In genomic region chr19:35483089-35483488, GRCh38 we compare ENCODE assay signal across 21 cellular contexts. TPM values are rescaled to one million over a fixed set of nuclear protein-coding genes. Genes with fewer than 3 reads are reported as not detected.
DNase-seq lines count a peak whose midpoint lies in the region; ATAC-seq and TF ChIP-seq lines count a peak whose summit lies in the region.
"Had no signal": no experiment of that assay in that cellular context is flagged by ENCODE, and none has a peak within 500 bp of the region (broad histone marks: within the 10 kb centered on the region; RNA-seq: fewer than 3 reads in every experiment).

No MANE protein-coding gene starts in this region.

- intact Hi-C loops in activated naive CD4-positive, alpha-beta T cell treated with anti-CD3 and anti-CD28 coated beads for 36 hours (cut with micrococcal nuclease) = no loop called here
- intact Hi-C loops in activated CD4-positive, alpha-beta memory T cell treated with anti-CD3 and anti-CD28 coated beads for 36 hours (cut with micrococcal nuclease) = no loop called here
- intact Hi-C loops in spleen (cut with DNase I; ENCODE audit: low total_unique reads) = no loop called here

- no peak overlapping the region for H3K9ac ChIP-seq in mesendoderm (ENCODE audit: low read length)

- no peak overlapping the region for H3K23ac ChIP-seq in mesendoderm (ENCODE audit: low read length)

- H3K4me1 Mint-ChIP-seq in activated naive CD4-positive, alpha-beta T cell treated with anti-CD3 and anti-CD28 coated beads for 36 hours (ENCODE audit: low read depth) = peaks cover 6% of the 10 kb centered on the region
- peaks cover 3% of the 10 kb centered on the region for H3K4me1 Mint-ChIP-seq in activated naive CD4-positive, alpha-beta T cell treated with anti-CD3 and anti-CD28 coated beads, Interleukin-2, amount 10 ng/mL, durations not matched to agents 7 days and 5 days
- H3K4me1 Mint-ChIP-seq in activated CD4-positive, alpha-beta memory T cell treated with anti-CD3 and anti-CD28 coated beads for 36 hours (ENCODE audit: low read depth) = peaks cover 11% of the 10 kb centered on the region

- no peak overlapping the region for H2BK5ac ChIP-seq in mesendoderm (ENCODE audit: low read length)

- H3K27me3 ChIP-seq in mesendoderm (ENCODE audit: insufficient read depth, low read length, poor library complexity) = no peaks in the 10 kb centered on the region
- peaks cover 0 to 7% (median 0%) of the 10 kb centered on the region in 7 donors for H3K27me3 ChIP-seq in spleen (replicated peaks in 1 of 7)

- WGBS in mesendoderm (ENCODE audit: extremely low coverage, insufficient coverage, low lambda C conversion rate) = no CpG with 5 or more reads among the region's 5 CpGs
- WGBS in spleen, 5 donors = 73 to 82% (median 79%) methylated on average over 5 of the region's 5 CpGs

- H3K4me3 Mint-ChIP-seq in activated naive CD4-positive, alpha-beta T cell treated with anti-CD3 and anti-CD28 coated beads for 36 hours = no peak overlapping the region
- H3K4me3 Mint-ChIP-seq in activated naive CD4-positive, alpha-beta T cell treated with anti-CD3 and anti-CD28 coated beads, Interleukin-2, amount 10 ng/mL, durations not matched to agents 7 days and 5 days = no peak overlapping the region
- no peak overlapping the region for H3K4me3 Mint-ChIP-seq in activated CD4-positive, alpha-beta memory T cell treated with anti-CD3 and anti-CD28 coated beads for 36 hours
- H3K4me3 Mint-ChIP-seq: CD4-positive, alpha-beta memory T cell; GM23338; H9 had no signal

- no peak overlapping the region for H4K5ac ChIP-seq in mesendoderm (ENCODE audit: low read length)

- H3K9me3 Mint-ChIP-seq in activated naive CD4-positive, alpha-beta T cell treated with anti-CD3 and anti-CD28 coated beads for 36 hours = no peaks in the 10 kb centered on the region
- no peaks in the 10 kb centered on the region for H3K9me3 Mint-ChIP-seq in activated naive CD4-positive, alpha-beta T cell treated with anti-CD3 and anti-CD28 coated beads, Interleukin-2, amount 10 ng/mL, durations not matched to agents 7 days and 5 days
- no peaks in the 10 kb centered on the region for H3K9me3 Mint-ChIP-seq in activated CD4-positive, alpha-beta memory T cell treated with anti-CD3 and anti-CD28 coated beads for 36 hours
- H3K9me3 Mint-ChIP-seq: CD4-positive, alpha-beta memory T cell; GM23338; H9 had no signal

- no peak for TF ChIP-seq CTCF in spleen (IDR thresholded peaks at IDR 0.05 in 8 of 11, conservative IDR thresholded peaks at IDR 0.05 in 3 of 11)

- H3K4ac ChIP-seq in mesendoderm (ENCODE audit: low read depth, low read length) = no peak overlapping the region

- H3K18ac ChIP-seq in mesendoderm (ENCODE audit: low read length) = no peak overlapping the region

- H2BK120ac ChIP-seq in mesendoderm (ENCODE audit: low read depth, low read length) = no peak overlapping the region

- no peak overlapping the region for H3K56ac ChIP-seq in mesendoderm (ENCODE audit: low read length)

- H3K4me3 ChIP-seq in mesendoderm (ENCODE audit: low read length) (no peak overlapping the region), spleen (no peak overlapping the region)
- H3K4me3 ChIP-seq: GM12878, GM23338 had no signal

- no peaks in the 10 kb centered on the region for H3K27me3 Mint-ChIP-seq in activated naive CD4-positive, alpha-beta T cell treated with anti-CD3 and anti-CD28 coated beads for 36 hours (ENCODE audit: low read depth)
- H3K27me3 Mint-ChIP-seq in activated naive CD4-positive, alpha-beta T cell treated with anti-CD3 and anti-CD28 coated beads, Interleukin-2, amount 10 ng/mL, durations not matched to agents 7 days and 5 days = peaks cover 15% of the 10 kb centered on the region
- no peaks in the 10 kb centered on the region for H3K27me3 Mint-ChIP-seq in activated CD4-positive, alpha-beta memory T cell treated with anti-CD3 and anti-CD28 coated beads for 36 hours

- POLR2A ChIA-PET in activated CD4-positive, alpha-beta memory T cell treated with anti-CD3 and anti-CD28 coated beads for 36 hours (lab: Charles Lee) = interaction anchor here (0.6 kb wide), 1 partner anchor 108 kb away, joined by 3 read pairs; no protein-coding TSS in a partner anchor

- no peaks in the 10 kb centered on the region for H3K79me1 ChIP-seq in mesendoderm (ENCODE audit: low read length)

- H4K8ac ChIP-seq in mesendoderm (ENCODE audit: low read depth, low read length) = no peak overlapping the region

- H2BK15ac ChIP-seq in mesendoderm (replicated peaks; ENCODE audit: low read depth) = no peak overlapping the region

- no peaks in the 10 kb centered on the region for H3K36me3 ChIP-seq in mesendoderm (ENCODE audit: control insufficient read depth, insufficient read depth, low read length)
- no peaks in the 10 kb centered on the region for H3K36me3 ChIP-seq in spleen

- DNase-seq in activated naive CD4-positive, alpha-beta T cell treated with anti-CD3 and anti-CD28 coated beads for 36 hours = peak; percentile 20
- DNase-seq in activated naive CD4-positive, alpha-beta T cell treated with anti-CD3 and anti-CD28 coated beads, Interleukin-2, amount 10 ng/mL, durations not matched to agents 7 days and 5 days = no peak
- peak; percentile 48 for DNase-seq in activated CD4-positive, alpha-beta memory T cell treated with anti-CD3 and anti-CD28 coated beads for 36 hours
- DNase-seq in mesendoderm = no peak
- DNase-seq in spleen = peak; percentile 47
- no peak for DNase-seq in HPDE6-E6E7 (ENCODE audit: extremely low spot score)
- DNase-seq: C1 segment of cervical spinal cord; Calu3; CD4-positive, alpha-beta memory T cell; COR-L47; DMS53; DND-41; H9 had no signal

- H3K27ac ChIP-seq in mesendoderm (ENCODE audit: low read depth, low read length) (no peak overlapping the region), spleen (no peak overlapping the region)

- no peak overlapping the region for H3K27ac Mint-ChIP-seq in activated naive CD4-positive, alpha-beta T cell treated with anti-CD3 and anti-CD28 coated beads for 36 hours
- no peak overlapping the region for H3K27ac Mint-ChIP-seq in activated naive CD4-positive, alpha-beta T cell treated with anti-CD3 and anti-CD28 coated beads, Interleukin-2, amount 10 ng/mL, durations not matched to agents 7 days and 5 days
- H3K27ac Mint-ChIP-seq in activated CD4-positive, alpha-beta memory T cell treated with anti-CD3 and anti-CD28 coated beads for 36 hours = no peak overlapping the region
- H3K27ac Mint-ChIP-seq: CD4-positive, alpha-beta memory T cell; GM23338 had no signal

- no peak for ATAC-seq in HG02981 (IDR thresholded peaks at IDR 0.05; ENCODE audit: unreplicated experiment)
- ATAC-seq: GM12878, GM23338, HCT116 had no signal

- no peak for TF ChIP-seq POLR2A in spleen (IDR thresholded peaks at IDR 0.05)

- no peaks in the 10 kb centered on the region for H3K79me2 ChIP-seq in mesendoderm (ENCODE audit: control insufficient read depth, insufficient read depth, low read length)

- no peak overlapping the region for H3K4me2 ChIP-seq in mesendoderm (ENCODE audit: low read length)
- H3K4me2 ChIP-seq: GM23338 had no signal

- peaks cover 0 to 4% (median 0%) of the 10 kb centered on the region in 8 donors for H3K9me3 ChIP-seq in spleen

- no peaks in the 10 kb centered on the region for H3K36me3 Mint-ChIP-seq in activated naive CD4-positive, alpha-beta T cell treated with anti-CD3 and anti-CD28 coated beads for 36 hours (ENCODE audit: low read depth)
- no peaks in the 10 kb centered on the region for H3K36me3 Mint-ChIP-seq in activated naive CD4-positive, alpha-beta T cell treated with anti-CD3 and anti-CD28 coated beads, Interleukin-2, amount 10 ng/mL, durations not matched to agents 7 days and 5 days
- H3K36me3 Mint-ChIP-seq in activated CD4-positive, alpha-beta memory T cell treated with anti-CD3 and anti-CD28 coated beads for 36 hours = no peaks in the 10 kb centered on the region
- H3K36me3 Mint-ChIP-seq: CD4-positive, alpha-beta memory T cell had no signal

- H2AK5ac ChIP-seq in mesendoderm (ENCODE audit: low read length) = peak overlapping the region; percentile 35

- CTCF ChIA-PET in activated naive CD4-positive, alpha-beta T cell treated with anti-CD3 and anti-CD28 coated beads for 36 hours (lab: Charles Lee) = no interaction called here
- CTCF ChIA-PET in activated naive CD4-positive, alpha-beta T cell treated with anti-CD3 and anti-CD28 coated beads, Interleukin-2, amount 10 ng/mL, durations not matched to agents 7 days and 5 days (lab: Charles Lee) = no interaction called here
- CTCF ChIA-PET in activated CD4-positive, alpha-beta memory T cell treated with anti-CD3 and anti-CD28 coated beads for 36 hours (lab: Charles Lee) = interaction anchor here (1.9 kb wide), 1 partner anchor 12 kb away, joined by 6 read pairs; no protein-coding TSS in a partner anchor

- H3K4me1 ChIP-seq in mesendoderm (ENCODE audit: control insufficient read depth, low read depth, low read length) (peaks cover 3% of the 10 kb centered on the region), spleen (peaks cover 0 to 13% (median 0%) of the 10 kb centered on the region in 6 donors)

RNA-seq across cellular contexts. Expression of gene KRTDAP, which starts 7.2 kb away (rescaled TPM):
- not detected for total RNA-seq in activated naive CD4-positive, alpha-beta T cell treated with anti-CD3 and anti-CD28 coated beads for 36 hours
- not detected for total RNA-seq in activated CD4-positive, alpha-beta memory T cell treated with anti-CD3 and anti-CD28 coated beads for 36 hours
- polyA plus RNA-seq in mesendoderm (2013, experiment 1 of 2) = 1.7 TPM
- polyA plus RNA-seq in mesendoderm (2013, experiment 2 of 2) = 1.7 TPM
- 1 to 10 TPM in 1 of 7 donors, not detected in 6; 3.1 TPM for total RNA-seq in spleen
- polyA plus RNA-seq in spleen = not detected
- total RNA-seq: A172; A673; Calu3; CD4-positive, alpha-beta memory T cell; GM12878; GM23338; H4 had no signal
- polyA plus RNA-seq: BJ; CD4-positive, alpha-beta memory T cell had no signal

RNA-seq across cellular contexts. Expression of gene DMKN, which starts 30.4 kb away (rescaled TPM):
- 1 to 10 TPM in 1 of 2 experiments, under 1 TPM in 1; 0.86 to 1.7 TPM for total RNA-seq in activated naive CD4-positive, alpha-beta T cell treated with anti-CD3 and anti-CD28 coated beads for 36 hours
- total RNA-seq in activated CD4-positive, alpha-beta memory T cell treated with anti-CD3 and anti-CD28 coated beads for 36 hours = 1 to 10 TPM; 2.1 to 2.4 TPM
- polyA plus RNA-seq in mesendoderm (2013, experiment 1 of 2) = 602 TPM
- polyA plus RNA-seq in mesendoderm (2013, experiment 2 of 2) = 595 TPM
- 10 to 100 TPM in 2 of 7 donors, 1 to 10 TPM in 5; 2.5 to 17.9 (median 4.4) TPM for total RNA-seq in spleen
- 10 to 100 TPM in 2 of 3 donors, 1 to 10 TPM in 1; 7.2 to 15.3 (median 10.7) TPM for polyA plus RNA-seq in spleen
- total RNA-seq: A673 had no signal

RNA-seq across cellular contexts. Expression of gene FFAR2, which starts 35.0 kb away (rescaled TPM):
- total RNA-seq in activated naive CD4-positive, alpha-beta T cell treated with anti-CD3 and anti-CD28 coated beads for 36 hours = not detected
- total RNA-seq in activated CD4-positive, alpha-beta memory T cell treated with anti-CD3 and anti-CD28 coated beads for 36 hours = not detected
- polyA plus RNA-seq in mesendoderm (2013, experiment 1 of 2) = not detected
- not detected for polyA plus RNA-seq in mesendoderm (2013, experiment 2 of 2)
- total RNA-seq in spleen = 10 to 100 TPM in 5 of 7 donors, 1 to 10 TPM in 2; 3.0 to 53.5 (median 12.6) TPM
- polyA plus RNA-seq in spleen = 1 to 10 TPM in 2 of 3 donors, under 1 TPM in 1; 0.89 to 9.0 (median 5.7) TPM
- total RNA-seq: A172, A673, Calu3, GM23338, H4, H9 had no signal
- polyA plus RNA-seq: BJ; CD4-positive, alpha-beta memory T cell; GM23338 had no signal

RNA-seq across cellular contexts. Expression of gene SBSN, which starts 45.0 kb away (rescaled TPM):
- total RNA-seq in activated naive CD4-positive, alpha-beta T cell treated with anti-CD3 and anti-CD28 coated beads for 36 hours = not detected
- total RNA-seq in activated CD4-positive, alpha-beta memory T cell treated with anti-CD3 and anti-CD28 coated beads for 36 hours = under 1 TPM in 1 of 2 experiments, not detected in 1; 0.10 TPM
- not detected for polyA plus RNA-seq in mesendoderm (2013, experiment 1 of 2)
- not detected for polyA plus RNA-seq in mesendoderm (2013, experiment 2 of 2)
- total RNA-seq in spleen = not detected
- polyA plus RNA-seq in spleen = under 1 TPM; 0.05 to 0.33 (median 0.19) TPM
- total RNA-seq: A172; A673; Calu3; CD4-positive, alpha-beta memory T cell; GM12878; GM23338 had no signal
- polyA plus RNA-seq: CD4-positive, alpha-beta memory T cell had no signal

RNA-seq across cellular contexts. Expression of gene GAPDHS, which starts 50.2 kb away (rescaled TPM):
- total RNA-seq in activated naive CD4-positive, alpha-beta T cell treated with anti-CD3 and anti-CD28 coated beads for 36 hours = not detected
- not detected for total RNA-seq in activated CD4-positive, alpha-beta memory T cell treated with anti-CD3 and anti-CD28 coated beads for 36 hours
- 0.10 TPM for polyA plus RNA-seq in mesendoderm (2013, experiment 1 of 2)
- polyA plus RNA-seq in mesendoderm (2013, experiment 2 of 2) = 0.03 TPM
- under 1 TPM in 1 of 7 donors, not detected in 6; 0.17 TPM for total RNA-seq in spleen
- under 1 TPM in 2 of 3 donors, not detected in 1; 0.13 to 0.14 TPM for polyA plus RNA-seq in spleen
- total RNA-seq: A172; A673; Calu3; CD4-positive, alpha-beta memory T cell; GM12878; GM23338; H4; H9 had no signal
- polyA plus RNA-seq: BJ; CD4-positive, alpha-beta memory T cell; GM23338 had no signal

Comparison
In these comparisons a context has a peak if more than half of its experiments do, and no peak if none do; other contexts are left out.
1. DNase-seq: peak in activated naive CD4-positive, alpha-beta T cell treated with anti-CD3 and anti-CD28 coated beads for 36 hours (single experiment), activated CD4-positive, alpha-beta memory T cell treated with anti-CD3 and anti-CD28 coated beads for 36 hours (single experiment) and spleen (single experiment); none in activated naive CD4-positive, alpha-beta T cell treated with anti-CD3 and anti-CD28 coated beads, Interleukin-2, amount 10 ng/mL, durations not matched to agents 7 days and 5 days (single experiment), mesendoderm (single experiment) and HPDE6-E6E7 (single experiment).